23 cellular contexts compared by ENCODE assay signal in genomic region chr20:62014889-62015375, GRCh38. TPM values are rescaled to one million over a fixed set of nuclear protein-coding genes. Genes with fewer than 3 reads are reported as not detected.
A peak's percentile ranks its signal among the peaks of the same experiment; 100 is the strongest.
DNase-seq lines count a peak whose midpoint lies in the region; ATAC-seq and TF ChIP-seq lines count a peak whose summit lies in the region.
"Had no signal": no experiment of that assay in that cellular context is flagged by ENCODE, and none has a peak within 500 bp of the region (broad histone marks: within the 10 kb centered on the region; RNA-seq: fewer than 3 reads in every experiment).

No MANE protein-coding gene starts in this region.

- peaks cover 44% of the 10 kb centered on the region for H3K79me2 ChIP-seq in mesendoderm (ENCODE audit: control insufficient read depth, insufficient read depth, low read length)

- no peak overlapping the region for H2AK5ac ChIP-seq in mesendoderm (ENCODE audit: low read length)

- peaks cover 6% of the 10 kb centered on the region for H3K4me1 Mint-ChIP-seq in WTC11
- H3K4me1 Mint-ChIP-seq in stimulated activated effector memory CD8-positive, alpha-beta T cell treated with anti-CD3 and anti-CD28 coated beads, Interleukin-12 subunit alpha, Interleukin-12 subunit beta, amount 100 ng/mL, for 72 hours: peaks cover 13% of the 10 kb centered on the region

- POLR2A ChIA-PET in WTC11 (lab: Charles Lee): interaction anchor here (1.5 kb wide), 1 partner anchor 75 kb away, joined by 3 read pairs; no protein-coding TSS in a partner anchor

- H3K79me1 ChIP-seq in mesendoderm (ENCODE audit: low read length): peaks cover 33% of the 10 kb centered on the region

- TF ChIP-seq CTCF in WTC11 (IDR thresholded peaks at IDR 0.05): no peak

- H2BK5ac ChIP-seq in mesendoderm (ENCODE audit: low read length): no peak overlapping the region

- intact Hi-C loops in left ventricle myocardium superior (cut with micrococcal nuclease): loop anchor here (10.0 kb wide), 1 partner anchor 130 kb away; the partner anchor contains the start of genes PSMA7 and SS18L1

- no peak overlapping the region for H4K5ac ChIP-seq in mesendoderm (ENCODE audit: low read length)

- H3K4me2 ChIP-seq in mesendoderm (ENCODE audit: low read length): no peak overlapping the region

- WGBS in mesendoderm (ENCODE audit: extremely low coverage, insufficient coverage, low lambda C conversion rate): no CpG with 5 or more reads among the region's 11 CpGs

- H3K36me3 ChIP-seq in mesendoderm (ENCODE audit: control insufficient read depth, insufficient read depth, low read length): peaks cover 7% of the 10 kb centered on the region

- H3K9ac ChIP-seq in mesendoderm (ENCODE audit: low read length): no peak overlapping the region

- H3K4ac ChIP-seq in mesendoderm (ENCODE audit: low read depth, low read length): no peak overlapping the region

- H2BK120ac ChIP-seq in mesendoderm (ENCODE audit: low read depth, low read length): no peak overlapping the region

- DNase-seq in activated naive CD4-positive, alpha-beta T cell treated with anti-CD3 and anti-CD28 coated beads, Interleukin-2, amount 50 U/mL, for 72 hours (ENCODE audit: low spot score in 2 of 2): no peak
- no peak for DNase-seq in activated naive CD4-positive, alpha-beta T cell treated with anti-CD3 and anti-CD28 coated beads, Interleukin-2, amount 50 U/mL, for 16 hours
- DNase-seq in WTC11 (ENCODE audit: low spot score) (no peak), mesendoderm (no peak), kidney glomerular epithelial cell (lab: John Stamatoyannopoulos, UW) (no peak), left ventricle myocardium superior (no peak), SKM-1 (lab: John Stamatoyannopoulos, UW; ENCODE audit: unreplicated experiment) (no peak)
- DNase-seq in stimulated activated effector memory CD8-positive, alpha-beta T cell treated with anti-CD3 and anti-CD28 coated beads, Interleukin-12 subunit alpha, Interleukin-12 subunit beta, amount 100 ng/mL, for 72 hours (ENCODE audit: low spot score in 2 of 2): no peak
- DNase-seq: Calu3; CD4-positive, alpha-beta memory T cell; MM.1S; NCI-H1105 treated with DMSO at 0.1 percent for 48 hours; NCI-H187; NCI-H2227 treated with DMSO at 0.1 percent for 48 hours; NCI-H510A treated with DMSO at 0.1 percent for 48 hours; NCI-H82; OCI-M1; RPMI8226; SHP77 treated with DMSO at 0.1 percent for 48 hours had no signal

- H3K23ac ChIP-seq in mesendoderm (ENCODE audit: low read length): peak overlapping the region; percentile 66

- H3K18ac ChIP-seq in mesendoderm (ENCODE audit: low read length): no peak overlapping the region

- no peaks in the 10 kb centered on the region for H3K27me3 Mint-ChIP-seq in WTC11 (ENCODE audit: low read depth)
- H3K27me3 Mint-ChIP-seq: B cell; CD4-positive, alpha-beta memory T cell; IgD-negative memory B cell had no signal

- CTCF ChIA-PET in WTC11 (lab: Charles Lee): interaction anchor here (0.6 to 1.3 kb wide), 3 partner anchors 12 to 142 kb away, joined by 3 to 4 read pairs (median 4); no protein-coding TSS in a partner anchor

- no peak overlapping the region for H3K4me3 ChIP-seq in mesendoderm (ENCODE audit: low read length)
- H3K4me3 ChIP-seq: GM12878 had no signal

- no peak overlapping the region for H3K4me3 Mint-ChIP-seq in WTC11
- H3K4me3 Mint-ChIP-seq in stimulated activated effector memory CD8-positive, alpha-beta T cell treated with anti-CD3 and anti-CD28 coated beads, Interleukin-12 subunit alpha, Interleukin-12 subunit beta, amount 100 ng/mL, for 72 hours: no peak overlapping the region
- H3K4me3 Mint-ChIP-seq: B cell; CD4-positive, alpha-beta memory T cell; IgD-negative memory B cell had no signal

- H3K4me1 ChIP-seq in mesendoderm (ENCODE audit: control insufficient read depth, low read depth, low read length): no peaks in the 10 kb centered on the region

- no peak overlapping the region for H3K27ac ChIP-seq in mesendoderm (ENCODE audit: low read depth, low read length)

- H2BK15ac ChIP-seq in mesendoderm (replicated peaks; ENCODE audit: low read depth): no peak overlapping the region

- H3K36me3 Mint-ChIP-seq in activated naive CD4-positive, alpha-beta T cell treated with anti-CD3 and anti-CD28 coated beads, Interleukin-2, amount 50 U/mL, for 72 hours: no peaks in the 10 kb centered on the region
- peaks cover 11% of the 10 kb centered on the region for H3K36me3 Mint-ChIP-seq in WTC11
- H3K36me3 Mint-ChIP-seq in stimulated activated effector memory CD8-positive, alpha-beta T cell treated with anti-CD3 and anti-CD28 coated beads, Interleukin-12 subunit alpha, Interleukin-12 subunit beta, amount 100 ng/mL, for 72 hours: peaks cover 8% of the 10 kb centered on the region

- H4K8ac ChIP-seq in mesendoderm (ENCODE audit: low read depth, low read length): no peak overlapping the region

- no peak for ATAC-seq in activated naive CD4-positive, alpha-beta T cell treated with anti-CD3 and anti-CD28 coated beads, Interleukin-2, amount 50 U/mL, for 72 hours
- ATAC-seq in WTC11 (no peak), left ventricle myocardium superior (no peak)
- ATAC-seq in stimulated activated effector memory CD8-positive, alpha-beta T cell treated with anti-CD3 and anti-CD28 coated beads, Interleukin-12 subunit alpha, Interleukin-12 subunit beta, amount 100 ng/mL, for 72 hours: no peak
- ATAC-seq: GM12878, HCT116 had no signal

- H3K56ac ChIP-seq in mesendoderm (ENCODE audit: low read length): no peak overlapping the region

- H3K9me3 Mint-ChIP-seq in activated naive CD4-positive, alpha-beta T cell treated with anti-CD3 and anti-CD28 coated beads, Interleukin-2, amount 50 U/mL, for 72 hours: no peaks in the 10 kb centered on the region
- no peaks in the 10 kb centered on the region for H3K9me3 Mint-ChIP-seq in WTC11
- H3K9me3 Mint-ChIP-seq in stimulated activated effector memory CD8-positive, alpha-beta T cell treated with anti-CD3 and anti-CD28 coated beads, Interleukin-12 subunit alpha, Interleukin-12 subunit beta, amount 100 ng/mL, for 72 hours: no peaks in the 10 kb centered on the region
- H3K9me3 Mint-ChIP-seq: CD4-positive, alpha-beta memory T cell; IgD-negative memory B cell had no signal

- H3K27me3 ChIP-seq in mesendoderm (ENCODE audit: insufficient read depth, low read length, poor library complexity): no peaks in the 10 kb centered on the region

- peak overlapping the region; percentile 77 to 93 for H3K27ac Mint-ChIP-seq in activated naive CD4-positive, alpha-beta T cell treated with anti-CD3 and anti-CD28 coated beads, Interleukin-2, amount 50 U/mL, for 72 hours
- peak overlapping the region; percentile 82 for H3K27ac Mint-ChIP-seq in WTC11
- H3K27ac Mint-ChIP-seq in stimulated activated effector memory CD8-positive, alpha-beta T cell treated with anti-CD3 and anti-CD28 coated beads, Interleukin-12 subunit alpha, Interleukin-12 subunit beta, amount 100 ng/mL, for 72 hours: peak overlapping the region; percentile 79
- H3K27ac Mint-ChIP-seq: B cell had no signal

TF ChIP-seq in WTC11, 78 proteins besides CTCF, POLR2A, EP300 and RAD21:
- TF ChIP-seq ZNF121 (CRISPR knock-in tag; IDR thresholded peaks at IDR 0.05): no peak
- TF ChIP-seq ZNF671 (CRISPR knock-in tag; IDR thresholded peaks at IDR 0.05): no peak
- no peak for TF ChIP-seq SMAD4 (CRISPR knock-in tag; IDR thresholded peaks at IDR 0.05)
- TF ChIP-seq ZNF423 (CRISPR knock-in tag; IDR thresholded peaks at IDR 0.05): no peak
- TF ChIP-seq MXD4 (CRISPR knock-in tag; IDR thresholded peaks at IDR 0.05; ENCODE audit: borderline replicate concordance): no peak

RNA-seq across cellular contexts. Expression of gene TAF4, which starts 50.7 kb away (rescaled TPM):
- total RNA-seq in activated naive CD4-positive, alpha-beta T cell treated with anti-CD3 and anti-CD28 coated beads, Interleukin-2, amount 50 U/mL, for 72 hours: 10 to 100 TPM; 16.3 to 22.0 TPM
- total RNA-seq in WTC11 (2021) (31.0 to 34.4 TPM (median 33.7 TPM) in 3 replicates), left ventricle myocardium superior (11.2 TPM)
- polyA plus RNA-seq in mesendoderm (2013, experiment 1 of 2): 28.5 TPM
- 26.6 TPM for polyA plus RNA-seq in mesendoderm (2013, experiment 2 of 2)
